ENCODE assay signal across 1 cellular context in genomic region chr20:56558968-56559367, GRCh38.
TF ChIP-seq lines count a peak whose summit lies in the region.

No MANE protein-coding gene starts in this region.

TF ChIP-seq in GM23338, 12 proteins besides CTCF, POLR2A, EP300 and RAD21:
- TF ChIP-seq ZNF114 (CRISPR knock-in tag; IDR thresholded peaks at IDR 0.05) (no peak), STAT1 (IDR thresholded peaks at IDR 0.05; ENCODE audit: unreplicated experiment) (no peak), POLR2AphosphoS5 (IDR thresholded peaks at IDR 0.05; ENCODE audit: low read depth) (no peak), JUNB (IDR thresholded peaks at IDR 0.05; ENCODE audit: unreplicated experiment) (no peak), EZH2 (IDR thresholded peaks at IDR 0.05; ENCODE audit: low read depth, unreplicated experiment) (no peak), NANOG (IDR thresholded peaks at IDR 0.05; ENCODE audit: borderline replicate concordance) (no peak), ZNF462 (CRISPR knock-in tag; IDR thresholded peaks at IDR 0.05) (no peak), EZH2phosphoT487 (IDR thresholded peaks at IDR 0.05; ENCODE audit: unreplicated experiment) (no peak), ZNF331 (CRISPR knock-in tag; IDR thresholded peaks at IDR 0.05; ENCODE audit: low read depth) (no peak), CREB1 (CRISPR knock-in tag; IDR thresholded peaks at IDR 0.05; ENCODE audit: low read depth) (no peak), ETS1 (IDR thresholded peaks at IDR 0.05) (no peak)
- TF ChIP-seq, protein P1, sequence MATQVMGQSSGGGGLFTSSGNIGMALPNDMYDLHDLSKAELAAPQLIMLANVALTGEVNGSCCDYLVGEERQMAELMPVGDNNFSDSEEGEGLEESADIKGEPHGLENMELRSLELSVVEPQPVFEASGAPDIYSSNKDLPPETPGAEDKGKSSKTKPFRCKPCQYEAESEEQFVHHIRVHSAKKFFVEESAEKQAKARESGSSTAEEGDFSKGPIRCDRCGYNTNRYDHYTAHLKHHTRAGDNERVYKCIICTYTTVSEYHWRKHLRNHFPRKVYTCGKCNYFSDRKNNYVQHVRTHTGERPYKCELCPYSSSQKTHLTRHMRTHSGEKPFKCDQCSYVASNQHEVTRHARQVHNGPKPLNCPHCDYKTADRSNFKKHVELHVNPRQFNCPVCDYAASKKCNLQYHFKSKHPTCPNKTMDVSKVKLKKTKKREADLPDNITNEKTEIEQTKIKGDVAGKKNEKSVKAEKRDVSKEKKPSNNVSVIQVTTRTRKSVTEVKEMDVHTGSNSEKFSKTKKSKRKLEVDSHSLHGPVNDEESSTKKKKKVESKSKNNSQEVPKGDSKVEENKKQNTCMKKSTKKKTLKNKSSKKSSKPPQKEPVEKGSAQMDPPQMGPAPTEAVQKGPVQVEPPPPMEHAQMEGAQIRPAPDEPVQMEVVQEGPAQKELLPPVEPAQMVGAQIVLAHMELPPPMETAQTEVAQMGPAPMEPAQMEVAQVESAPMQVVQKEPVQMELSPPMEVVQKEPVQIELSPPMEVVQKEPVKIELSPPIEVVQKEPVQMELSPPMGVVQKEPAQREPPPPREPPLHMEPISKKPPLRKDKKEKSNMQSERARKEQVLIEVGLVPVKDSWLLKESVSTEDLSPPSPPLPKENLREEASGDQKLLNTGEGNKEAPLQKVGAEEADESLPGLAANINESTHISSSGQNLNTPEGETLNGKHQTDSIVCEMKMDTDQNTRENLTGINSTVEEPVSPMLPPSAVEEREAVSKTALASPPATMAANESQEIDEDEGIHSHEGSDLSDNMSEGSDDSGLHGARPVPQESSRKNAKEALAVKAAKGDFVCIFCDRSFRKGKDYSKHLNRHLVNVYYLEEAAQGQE (IDR thresholded peaks at IDR 0.05; ENCODE audit: unreplicated experiment), result no peak
